Comparison of ENCODE assay signal across 21 cellular contexts in the genomic region with DNA sequence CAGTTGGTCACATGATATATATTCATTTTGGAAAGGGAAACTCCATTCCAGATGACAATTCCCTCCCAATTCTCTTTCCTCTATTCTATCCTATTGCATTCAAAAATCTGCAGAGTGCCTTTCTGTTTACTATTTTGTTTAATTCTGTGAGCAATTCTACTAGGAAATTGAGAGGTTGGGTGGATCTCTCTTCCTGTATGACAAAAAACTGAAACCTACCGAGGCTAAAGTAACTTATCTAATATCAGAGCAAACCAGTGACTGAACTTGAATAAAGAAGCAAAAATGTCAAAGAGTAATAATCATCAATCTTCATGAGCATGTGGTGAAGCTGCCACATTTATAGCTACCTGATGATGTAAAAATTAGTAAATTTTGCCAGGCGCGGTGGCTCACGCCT. TPM values are rescaled to one million over a fixed set of nuclear protein-coding genes. Genes with fewer than 3 reads are reported as not detected.
DNase-seq lines count a peak whose midpoint lies in the region; ATAC-seq and TF ChIP-seq lines count a peak whose summit lies in the region.
"Had no signal": no experiment of that assay in that cellular context is flagged by ENCODE, and none has a peak within 500 bp of the region (broad histone marks: within the 10 kb centered on the region; RNA-seq: fewer than 3 reads in every experiment).

No MANE protein-coding gene starts in this region.

- intact Hi-C loops in activated CD8-positive, alpha-beta T cell treated with anti-CD3 and anti-CD28 coated beads for 36 hours (cut with micrococcal nuclease), result no loop called here

- peak overlapping the region; percentile 61 for H3K4me3 Mint-ChIP-seq in T-helper 2 cell treated with Interferon-gamma antibody and Interleukin-4, amounts not matched to agents 5 μg/mL and 100 μg/mL, for 36 hours
- H3K4me3 Mint-ChIP-seq in activated CD8-positive, alpha-beta T cell treated with anti-CD3 and anti-CD28 coated beads, Interleukin-2, amount 10 ng/mL, durations not matched to agents 7 days and 5 days, result no peak overlapping the region
- no peak overlapping the region for H3K4me3 Mint-ChIP-seq in activated CD8-positive, alpha-beta T cell treated with anti-CD3 and anti-CD28 coated beads for 36 hours
- peak overlapping the region; percentile 12 to 46 for H3K4me3 Mint-ChIP-seq in stimulated activated naive CD8-positive, alpha-beta T cell treated with anti-CD3 and anti-CD28 coated beads, Interleukin-15, amount 100 ng/mL, for 72 hours
- H3K4me3 Mint-ChIP-seq: CD8-positive, alpha-beta T cell; HFFc6 had no signal

- H3K4me1 Mint-ChIP-seq in T-helper 2 cell treated with Interferon-gamma antibody and Interleukin-4, amounts not matched to agents 5 μg/mL and 100 μg/mL, for 36 hours (ENCODE audit: low read depth), result peaks cover 15% of the 10 kb centered on the region
- peaks cover 35% of the 10 kb centered on the region for H3K4me1 Mint-ChIP-seq in activated CD8-positive, alpha-beta T cell treated with anti-CD3 and anti-CD28 coated beads, Interleukin-2, amount 10 ng/mL, durations not matched to agents 7 days and 5 days (ENCODE audit: low read depth)
- peaks cover 11% of the 10 kb centered on the region for H3K4me1 Mint-ChIP-seq in activated CD8-positive, alpha-beta T cell treated with anti-CD3 and anti-CD28 coated beads for 36 hours (ENCODE audit: low read depth)
- peaks cover 27% of the 10 kb centered on the region for H3K4me1 Mint-ChIP-seq in stimulated activated naive CD8-positive, alpha-beta T cell treated with anti-CD3 and anti-CD28 coated beads, Interleukin-15, amount 100 ng/mL, for 72 hours

- no peak overlapping the region for H3K27ac ChIP-seq in osteoblast (ENCODE audit: low read depth, low read length)
- H3K27ac ChIP-seq: 22Rv1, A549, C4-2B had no signal

- CTCF ChIA-PET in activated CD8-positive, alpha-beta T cell treated with anti-CD3 and anti-CD28 coated beads, Interleukin-2, amount 10 ng/mL, durations not matched to agents 7 days and 5 days (lab: Charles Lee), result no interaction called here
- CTCF ChIA-PET in activated CD8-positive, alpha-beta T cell treated with anti-CD3 and anti-CD28 coated beads for 36 hours (lab: Charles Lee), result interaction anchor here (0.6 kb wide), 1 partner anchor 65 kb away, joined by 3 read pairs; no protein-coding TSS in a partner anchor

- H3K36me3 ChIP-seq in osteoblast (ENCODE audit: insufficient read depth, low read length), result no peaks in the 10 kb centered on the region

- no peaks in the 10 kb centered on the region for H4K20me1 ChIP-seq in osteoblast (ENCODE audit: insufficient read depth, low read length)

- DNase-seq in T-helper 2 cell treated with Interferon-gamma antibody and Interleukin-4, amounts not matched to agents 5 μg/mL and 100 μg/mL, for 36 hours (ENCODE audit: low spot score), result no peak
- DNase-seq in T-helper 2 cell (no peak), osteoblast (ENCODE audit: insufficient read length, low spot score, missing footprints) (peak; percentile 48)
- DNase-seq in activated CD8-positive, alpha-beta T cell treated with anti-CD3 and anti-CD28 coated beads, Interleukin-2, amount 10 ng/mL, durations not matched to agents 7 days and 5 days, result no peak
- DNase-seq in activated CD8-positive, alpha-beta T cell treated with anti-CD3 and anti-CD28 coated beads for 36 hours, result no peak
- DNase-seq in stimulated activated naive CD8-positive, alpha-beta T cell treated with anti-CD3 and anti-CD28 coated beads, Interleukin-15, amount 100 ng/mL, for 72 hours, result no peak
- DNase-seq in stimulated activated naive CD8-positive, alpha-beta T cell treated with anti-CD3 and anti-CD28 coated beads, Interleukin-15, Interleukin-2, amounts not matched to agents 100 U/mL and 50 U/mL, for 24 hours, result no peak
- DNase-seq: AML-193; Calu3; CD8-positive, alpha-beta T cell; DMS79 treated with DMSO at 0.1 percent for 48 hours; GF-D8; GOT3; H7; HFFc6 had no signal

- peaks cover 2% of the 10 kb centered on the region for H3K36me3 Mint-ChIP-seq in T-helper 2 cell treated with Interferon-gamma antibody and Interleukin-4, amounts not matched to agents 5 μg/mL and 100 μg/mL, for 36 hours (ENCODE audit: low read depth)
- peaks cover 19% of the 10 kb centered on the region for H3K36me3 Mint-ChIP-seq in activated CD8-positive, alpha-beta T cell treated with anti-CD3 and anti-CD28 coated beads, Interleukin-2, amount 10 ng/mL, durations not matched to agents 7 days and 5 days (ENCODE audit: low read depth)
- H3K36me3 Mint-ChIP-seq in activated CD8-positive, alpha-beta T cell treated with anti-CD3 and anti-CD28 coated beads for 36 hours (ENCODE audit: low read depth), result no peaks in the 10 kb centered on the region
- H3K36me3 Mint-ChIP-seq: CD8-positive, alpha-beta T cell had no signal

- H2AFZ ChIP-seq in osteoblast (ENCODE audit: low read length), result no peak overlapping the region

- H3K79me2 ChIP-seq in osteoblast (ENCODE audit: insufficient read depth, low read length), result no peaks in the 10 kb centered on the region

- no peaks in the 10 kb centered on the region for H3K9me3 ChIP-seq in osteoblast (ENCODE audit: low read depth, low read length)

- H3K27me3 ChIP-seq in osteoblast (ENCODE audit: insufficient read depth, low read length), result no peaks in the 10 kb centered on the region

- TF ChIP-seq CTCF in activated CD8-positive, alpha-beta T cell treated with anti-CD3 and anti-CD28 coated beads for 36 hours (IDR thresholded peaks at IDR 0.05), result no peak
- no peak for TF ChIP-seq CTCF in osteoblast (IDR thresholded peaks at IDR 0.05; ENCODE audit: extremely low read depth, low read depth, low read length)

- H3K4me1 ChIP-seq in osteoblast (ENCODE audit: insufficient read depth, low read length), result no peaks in the 10 kb centered on the region
- H3K4me1 ChIP-seq: A549 had no signal

- no peak overlapping the region for H3K4me3 ChIP-seq in osteoblast (ENCODE audit: insufficient read depth, low read length)
- H3K4me3 ChIP-seq: A549 had no signal

- peaks cover 3% of the 10 kb centered on the region for H3K27me3 Mint-ChIP-seq in T-helper 2 cell treated with Interferon-gamma antibody and Interleukin-4, amounts not matched to agents 5 μg/mL and 100 μg/mL, for 36 hours (ENCODE audit: low read depth)
- H3K27me3 Mint-ChIP-seq in activated CD8-positive, alpha-beta T cell treated with anti-CD3 and anti-CD28 coated beads, Interleukin-2, amount 10 ng/mL, durations not matched to agents 7 days and 5 days (ENCODE audit: low read depth), result no peaks in the 10 kb centered on the region
- H3K27me3 Mint-ChIP-seq in activated CD8-positive, alpha-beta T cell treated with anti-CD3 and anti-CD28 coated beads for 36 hours, result no peaks in the 10 kb centered on the region
- no peaks in the 10 kb centered on the region for H3K27me3 Mint-ChIP-seq in stimulated activated naive CD8-positive, alpha-beta T cell treated with anti-CD3 and anti-CD28 coated beads, Interleukin-15, amount 100 ng/mL, for 72 hours

- POLR2A ChIA-PET in activated CD8-positive, alpha-beta T cell treated with anti-CD3 and anti-CD28 coated beads, Interleukin-2, amount 10 ng/mL, durations not matched to agents 7 days and 5 days (lab: Charles Lee), result interaction anchor here (1.3 kb wide), 1 partner anchor 18 kb away, joined by 3 read pairs; no protein-coding TSS in a partner anchor
- POLR2A ChIA-PET in activated CD8-positive, alpha-beta T cell treated with anti-CD3 and anti-CD28 coated beads for 36 hours (lab: Charles Lee), result no interaction called here

- H3K27ac Mint-ChIP-seq in T-helper 2 cell treated with Interferon-gamma antibody and Interleukin-4, amounts not matched to agents 5 μg/mL and 100 μg/mL, for 36 hours, result peak overlapping the region; percentile 87
- peak overlapping the region; percentile 65 for H3K27ac Mint-ChIP-seq in activated CD8-positive, alpha-beta T cell treated with anti-CD3 and anti-CD28 coated beads, Interleukin-2, amount 10 ng/mL, durations not matched to agents 7 days and 5 days
- H3K27ac Mint-ChIP-seq in activated CD8-positive, alpha-beta T cell treated with anti-CD3 and anti-CD28 coated beads for 36 hours, result no peak overlapping the region
- no peak overlapping the region for H3K27ac Mint-ChIP-seq in stimulated activated naive CD8-positive, alpha-beta T cell treated with anti-CD3 and anti-CD28 coated beads, Interleukin-15, amount 100 ng/mL, for 72 hours
- H3K27ac Mint-ChIP-seq: CD8-positive, alpha-beta T cell; HFFc6 had no signal

- ATAC-seq in activated CD8-positive, alpha-beta T cell treated with anti-CD3 and anti-CD28 coated beads, Interleukin-2, amount 10 ng/mL, durations not matched to agents 7 days and 5 days, result no peak
- ATAC-seq in activated CD8-positive, alpha-beta T cell treated with anti-CD3 and anti-CD28 coated beads for 36 hours, result no peak
- no peak for ATAC-seq in stimulated activated naive CD8-positive, alpha-beta T cell treated with anti-CD3 and anti-CD28 coated beads, Interleukin-15, amount 100 ng/mL, for 72 hours
- ATAC-seq in stimulated activated naive CD8-positive, alpha-beta T cell treated with anti-CD3 and anti-CD28 coated beads, Interleukin-15, Interleukin-2, amounts not matched to agents 100 U/mL and 50 U/mL, for 24 hours, result no peak
- ATAC-seq in HG03139 (IDR thresholded peaks at IDR 0.05; ENCODE audit: unreplicated experiment), result no peak
- ATAC-seq: A549; CD8-positive, alpha-beta T cell; HCT116; HepG2 had no signal

- peaks cover 9% of the 10 kb centered on the region for H3K9me3 Mint-ChIP-seq in T-helper 2 cell treated with Interferon-gamma antibody and Interleukin-4, amounts not matched to agents 5 μg/mL and 100 μg/mL, for 36 hours
- H3K9me3 Mint-ChIP-seq in activated CD8-positive, alpha-beta T cell treated with anti-CD3 and anti-CD28 coated beads, Interleukin-2, amount 10 ng/mL, durations not matched to agents 7 days and 5 days (ENCODE audit: insufficient read depth), result no peaks in the 10 kb centered on the region
- peaks cover 2% of the 10 kb centered on the region for H3K9me3 Mint-ChIP-seq in activated CD8-positive, alpha-beta T cell treated with anti-CD3 and anti-CD28 coated beads for 36 hours
- H3K9me3 Mint-ChIP-seq in stimulated activated naive CD8-positive, alpha-beta T cell treated with anti-CD3 and anti-CD28 coated beads, Interleukin-15, amount 100 ng/mL, for 72 hours, result peaks cover 0 to 8% of the 10 kb centered on the region in 2 donors
- H3K9me3 Mint-ChIP-seq: CD8-positive, alpha-beta T cell; HFFc6 had no signal

- H3K4me2 ChIP-seq in osteoblast (ENCODE audit: insufficient read depth, low read length), result no peak overlapping the region
- H3K4me2 ChIP-seq: A549 had no signal

RNA-seq across cellular contexts. Expression of a gene that starts 16.6 kb away (rescaled TPM):
- total RNA-seq in activated CD8-positive, alpha-beta T cell treated with anti-CD3 and anti-CD28 coated beads, Interleukin-2, amount 10 ng/mL, durations not matched to agents 7 days and 5 days, result 10 to 100 TPM; 51.4 to 56.1 TPM
- 100 to 1,000 TPM; 214 TPM for total RNA-seq in activated CD8-positive, alpha-beta T cell treated with anti-CD3 and anti-CD28 coated beads for 36 hours
- total RNA-seq in osteoblast, result 444 and 447 TPM in 2 replicates

Comparison
In these comparisons a context has a peak if more than half of its experiments do, and no peak if none do; other contexts are left out.
1. H3K27ac Mint-ChIP-seq: peak in T-helper 2 cell treated with Interferon-gamma antibody and Interleukin-4, amounts not matched to agents 5 μg/mL and 100 μg/mL, for 36 hours (single experiment) and activated CD8-positive, alpha-beta T cell treated with anti-CD3 and anti-CD28 coated beads, Interleukin-2, amount 10 ng/mL, durations not matched to agents 7 days and 5 days (single experiment); none in activated CD8-positive, alpha-beta T cell treated with anti-CD3 and anti-CD28 coated beads for 36 hours (single experiment) and stimulated activated naive CD8-positive, alpha-beta T cell treated with anti-CD3 and anti-CD28 coated beads, Interleukin-15, amount 100 ng/mL, for 72 hours (0 of 2).
2. H3K4me3 Mint-ChIP-seq: peak in T-helper 2 cell treated with Interferon-gamma antibody and Interleukin-4, amounts not matched to agents 5 μg/mL and 100 μg/mL, for 36 hours (single experiment) and stimulated activated naive CD8-positive, alpha-beta T cell treated with anti-CD3 and anti-CD28 coated beads, Interleukin-15, amount 100 ng/mL, for 72 hours (2 of 2); none in activated CD8-positive, alpha-beta T cell treated with anti-CD3 and anti-CD28 coated beads, Interleukin-2, amount 10 ng/mL, durations not matched to agents 7 days and 5 days (single experiment) and activated CD8-positive, alpha-beta T cell treated with anti-CD3 and anti-CD28 coated beads for 36 hours (single experiment).